Comparison of ENCODE assay signal across 23 cellular contexts in genomic region chr18:75141166-75141565, GRCh38.
"Had no signal": no experiment of that assay in that cellular context is flagged by ENCODE, and none has a peak within 500 bp of the region (broad histone marks: within the 10 kb centered on the region; RNA-seq: fewer than 3 reads in every experiment).

No MANE protein-coding gene starts in this region.

- H3K27ac ChIP-seq: brain microvascular endothelial cell, epithelial cell of prostate, VCaP had no signal

- ATAC-seq: activated T-cell treated with anti-CD3 and anti-CD28 coated beads, Interleukin-2, amount 50 U/mL, for 4 hours; activated T-helper 17 cell treated with anti-CD3 and anti-CD28 coated beads, Interleukin-2, amount 50 U/mL, for 72 hours; effector memory CD8-positive, alpha-beta T cell; WTC11 had no signal

- DNase-seq: activated CD4-positive, alpha-beta memory T cell treated with anti-CD3 and anti-CD28 coated beads, Interleukin-2, amount 10 ng/mL, durations not matched to agents 7 days and 5 days; activated CD4-positive, alpha-beta T cell treated with anti-CD3 and anti-CD28 coated beads for 1 hour; activated CD4-positive, alpha-beta T cell treated with anti-CD3 and anti-CD28 coated beads for 4 hours; activated CD4-positive, alpha-beta T cell treated with anti-CD3 and anti-CD28 coated beads, Interleukin-2, amount 10 ng/mL, durations not matched to agents 7 days and 5 days; activated CD4-positive, alpha-beta T cell treated with anti-CD3 and anti-CD28 coated beads, Interleukin-2, amount 50 U/mL, for 4 hours; activated effector memory CD4-positive, alpha-beta T cell treated with Interleukin-2 at 50 U/mL for 16 hours; activated gamma-delta T cell treated with Interleukin-2 at 50 U/mL for 16 hours; activated naive CD4-positive, alpha-beta T cell treated with anti-CD3 and anti-CD28 coated beads, Interleukin-2, amount 50 U/mL, for 16 hours; activated naive CD4-positive, alpha-beta T cell treated with Interleukin-2 at 50 U/mL for 16 hours; activated T-cell treated with anti-CD3 and anti-CD28 coated beads, Interleukin-2, amount 50 U/mL, for 4 hours; amniotic stem cell; anterior cingulate cortex; brain microvascular endothelial cell; caudate nucleus; dermis blood vessel endothelial cell; effector CD4-positive, alpha-beta T cell; effector memory CD8-positive, alpha-beta T cell; foreskin fibroblast; T-helper 2 cell had no signal

- H3K36me3 ChIP-seq: brain microvascular endothelial cell had no signal

- H3K27me3 ChIP-seq: brain microvascular endothelial cell had no signal
